In the genomic region with DNA sequence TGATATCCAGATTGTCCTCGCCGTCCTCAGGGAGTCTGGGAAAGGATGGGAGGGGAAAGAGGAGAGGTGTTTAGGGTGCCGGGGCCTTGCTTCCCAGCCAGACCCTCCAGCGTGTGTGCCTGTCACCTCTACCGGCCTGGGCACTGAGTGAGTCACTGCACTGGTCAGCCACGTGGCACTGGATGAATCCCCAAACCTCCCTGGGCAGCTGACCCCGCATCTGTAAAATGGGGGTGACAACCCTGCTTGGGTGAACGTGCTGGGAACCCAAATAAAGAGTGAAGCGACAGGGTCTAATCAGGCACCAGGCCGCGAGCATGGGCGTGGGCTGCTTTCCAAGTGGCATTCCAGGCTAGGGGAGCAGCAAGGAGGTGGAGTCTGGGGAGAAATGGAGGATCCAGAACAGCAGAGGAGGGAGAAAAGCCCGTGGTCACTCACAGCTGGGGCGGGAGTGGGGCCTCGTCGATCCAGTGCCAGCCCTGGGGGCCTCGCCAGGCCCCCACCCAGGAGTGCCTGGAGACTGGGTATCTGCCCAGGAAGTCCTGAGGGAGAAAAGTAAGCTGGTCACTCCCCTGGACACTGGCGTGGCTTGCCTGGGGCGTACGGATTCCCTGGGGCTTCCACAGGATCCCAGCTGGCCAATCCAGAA, we compare ENCODE assay signal across 1 cellular context.
TF ChIP-seq lines count a peak whose summit lies in the region.

No MANE protein-coding gene starts in this region.

TF ChIP-seq in GM23338, 12 proteins besides CTCF, POLR2A, EP300 and RAD21 (continued from another document):
- TF ChIP-seq, protein P1, sequence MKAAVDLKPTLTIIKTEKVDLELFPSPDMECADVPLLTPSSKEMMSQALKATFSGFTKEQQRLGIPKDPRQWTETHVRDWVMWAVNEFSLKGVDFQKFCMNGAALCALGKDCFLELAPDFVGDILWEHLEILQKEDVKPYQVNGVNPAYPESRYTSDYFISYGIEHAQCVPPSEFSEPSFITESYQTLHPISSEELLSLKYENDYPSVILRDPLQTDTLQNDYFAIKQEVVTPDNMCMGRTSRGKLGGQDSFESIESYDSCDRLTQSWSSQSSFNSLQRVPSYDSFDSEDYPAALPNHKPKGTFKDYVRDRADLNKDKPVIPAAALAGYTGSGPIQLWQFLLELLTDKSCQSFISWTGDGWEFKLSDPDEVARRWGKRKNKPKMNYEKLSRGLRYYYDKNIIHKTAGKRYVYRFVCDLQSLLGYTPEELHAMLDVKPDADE (IDR thresholded peaks at IDR 0.05), result no peak
- no peak for TF ChIP-seq ZNF114 (CRISPR knock-in tag; IDR thresholded peaks at IDR 0.05)
- no peak for TF ChIP-seq ZNF331 (CRISPR knock-in tag; IDR thresholded peaks at IDR 0.05; ENCODE audit: low read depth)
- no peak for TF ChIP-seq JUNB (IDR thresholded peaks at IDR 0.05; ENCODE audit: unreplicated experiment)
- no peak for TF ChIP-seq CREB1 (CRISPR knock-in tag; IDR thresholded peaks at IDR 0.05; ENCODE audit: low read depth)
- TF ChIP-seq NANOG (IDR thresholded peaks at IDR 0.05; ENCODE audit: borderline replicate concordance), result no peak
- no peak for TF ChIP-seq STAT1 (IDR thresholded peaks at IDR 0.05; ENCODE audit: unreplicated experiment)
- TF ChIP-seq, protein P2, sequence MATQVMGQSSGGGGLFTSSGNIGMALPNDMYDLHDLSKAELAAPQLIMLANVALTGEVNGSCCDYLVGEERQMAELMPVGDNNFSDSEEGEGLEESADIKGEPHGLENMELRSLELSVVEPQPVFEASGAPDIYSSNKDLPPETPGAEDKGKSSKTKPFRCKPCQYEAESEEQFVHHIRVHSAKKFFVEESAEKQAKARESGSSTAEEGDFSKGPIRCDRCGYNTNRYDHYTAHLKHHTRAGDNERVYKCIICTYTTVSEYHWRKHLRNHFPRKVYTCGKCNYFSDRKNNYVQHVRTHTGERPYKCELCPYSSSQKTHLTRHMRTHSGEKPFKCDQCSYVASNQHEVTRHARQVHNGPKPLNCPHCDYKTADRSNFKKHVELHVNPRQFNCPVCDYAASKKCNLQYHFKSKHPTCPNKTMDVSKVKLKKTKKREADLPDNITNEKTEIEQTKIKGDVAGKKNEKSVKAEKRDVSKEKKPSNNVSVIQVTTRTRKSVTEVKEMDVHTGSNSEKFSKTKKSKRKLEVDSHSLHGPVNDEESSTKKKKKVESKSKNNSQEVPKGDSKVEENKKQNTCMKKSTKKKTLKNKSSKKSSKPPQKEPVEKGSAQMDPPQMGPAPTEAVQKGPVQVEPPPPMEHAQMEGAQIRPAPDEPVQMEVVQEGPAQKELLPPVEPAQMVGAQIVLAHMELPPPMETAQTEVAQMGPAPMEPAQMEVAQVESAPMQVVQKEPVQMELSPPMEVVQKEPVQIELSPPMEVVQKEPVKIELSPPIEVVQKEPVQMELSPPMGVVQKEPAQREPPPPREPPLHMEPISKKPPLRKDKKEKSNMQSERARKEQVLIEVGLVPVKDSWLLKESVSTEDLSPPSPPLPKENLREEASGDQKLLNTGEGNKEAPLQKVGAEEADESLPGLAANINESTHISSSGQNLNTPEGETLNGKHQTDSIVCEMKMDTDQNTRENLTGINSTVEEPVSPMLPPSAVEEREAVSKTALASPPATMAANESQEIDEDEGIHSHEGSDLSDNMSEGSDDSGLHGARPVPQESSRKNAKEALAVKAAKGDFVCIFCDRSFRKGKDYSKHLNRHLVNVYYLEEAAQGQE (IDR thresholded peaks at IDR 0.05; ENCODE audit: unreplicated experiment), result no peak
- TF ChIP-seq EZH2 (IDR thresholded peaks at IDR 0.05; ENCODE audit: low read depth, unreplicated experiment), result no peak
- TF ChIP-seq POLR2AphosphoS5 (IDR thresholded peaks at IDR 0.05; ENCODE audit: low read depth), result no peak
TF ChIP-seq in GM23338: peak in this region for 0.
